ENCODE assay signal across 1 cellular context in the genomic region with DNA sequence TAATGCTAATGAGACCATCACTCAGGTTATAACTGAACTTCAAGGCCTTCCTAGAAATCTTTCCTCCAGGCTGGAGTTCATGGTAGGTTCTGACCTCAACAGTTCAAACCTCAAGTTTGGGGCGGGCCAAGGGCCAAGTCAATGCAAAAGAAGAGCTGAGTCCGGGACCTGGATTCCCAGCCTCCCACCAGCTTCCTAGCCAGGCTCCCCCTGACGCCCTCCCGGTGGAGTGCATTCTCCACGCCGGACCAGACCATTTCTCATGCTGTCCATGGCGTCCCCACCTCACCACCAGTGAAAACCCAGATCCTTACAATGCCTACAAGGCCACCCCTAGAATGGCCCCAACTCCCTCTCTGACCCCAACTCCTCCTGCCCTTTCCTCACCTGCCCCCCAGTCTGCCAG.
TF ChIP-seq lines count a peak whose summit lies in the region.

No MANE protein-coding gene starts in this region.

TF ChIP-seq in IMR-90, 13 proteins besides CTCF, POLR2A, EP300 and RAD21 (continued from another document):
- TF ChIP-seq, protein P1, sequence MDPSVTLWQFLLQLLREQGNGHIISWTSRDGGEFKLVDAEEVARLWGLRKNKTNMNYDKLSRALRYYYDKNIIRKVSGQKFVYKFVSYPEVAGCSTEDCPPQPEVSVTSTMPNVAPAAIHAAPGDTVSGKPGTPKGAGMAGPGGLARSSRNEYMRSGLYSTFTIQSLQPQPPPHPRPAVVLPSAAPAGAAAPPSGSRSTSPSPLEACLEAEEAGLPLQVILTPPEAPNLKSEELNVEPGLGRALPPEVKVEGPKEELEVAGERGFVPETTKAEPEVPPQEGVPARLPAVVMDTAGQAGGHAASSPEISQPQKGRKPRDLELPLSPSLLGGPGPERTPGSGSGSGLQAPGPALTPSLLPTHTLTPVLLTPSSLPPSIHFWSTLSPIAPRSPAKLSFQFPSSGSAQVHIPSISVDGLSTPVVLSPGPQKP (IDR thresholded peaks at IDR 0.05; ENCODE audit: borderline replicate concordance, low read depth, low read length), result no peak
- no peak for TF ChIP-seq NFE2L2 (IDR thresholded peaks at IDR 0.05; ENCODE audit: low read depth, low read length)
- no peak for TF ChIP-seq BHLHE40 (IDR thresholded peaks at IDR 0.05; ENCODE audit: low read depth, low read length)
- no peak for TF ChIP-seq FOS (IDR thresholded peaks at IDR 0.05; ENCODE audit: low read depth, low read length)
- TF ChIP-seq MAFK (IDR thresholded peaks at IDR 0.05; ENCODE audit: low read depth, low read length), result no peak
- no peak for TF ChIP-seq SMC3 (IDR thresholded peaks at IDR 0.05; ENCODE audit: low read depth, low read length)
- no peak for TF ChIP-seq MXI1 (IDR thresholded peaks at IDR 0.05; ENCODE audit: borderline replicate concordance, low read depth, low read length)
- TF ChIP-seq CEBPB (IDR thresholded peaks at IDR 0.05; ENCODE audit: low read depth, low read length), result no peak
- no peak for TF ChIP-seq RCOR1 (IDR thresholded peaks at IDR 0.05; ENCODE audit: insufficient replicate concordance, low read length)
- TF ChIP-seq RFX5 (IDR thresholded peaks at IDR 0.05; ENCODE audit: low read depth, low read length), result no peak
- TF ChIP-seq, protein P2, sequence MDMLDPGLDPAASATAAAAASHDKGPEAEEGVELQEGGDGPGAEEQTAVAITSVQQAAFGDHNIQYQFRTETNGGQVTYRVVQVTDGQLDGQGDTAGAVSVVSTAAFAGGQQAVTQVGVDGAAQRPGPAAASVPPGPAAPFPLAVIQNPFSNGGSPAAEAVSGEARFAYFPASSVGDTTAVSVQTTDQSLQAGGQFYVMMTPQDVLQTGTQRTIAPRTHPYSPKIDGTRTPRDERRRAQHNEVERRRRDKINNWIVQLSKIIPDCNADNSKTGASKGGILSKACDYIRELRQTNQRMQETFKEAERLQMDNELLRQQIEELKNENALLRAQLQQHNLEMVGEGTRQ (IDR thresholded peaks at IDR 0.05; ENCODE audit: low read depth, low read length), result no peak
